In the genomic region with DNA sequence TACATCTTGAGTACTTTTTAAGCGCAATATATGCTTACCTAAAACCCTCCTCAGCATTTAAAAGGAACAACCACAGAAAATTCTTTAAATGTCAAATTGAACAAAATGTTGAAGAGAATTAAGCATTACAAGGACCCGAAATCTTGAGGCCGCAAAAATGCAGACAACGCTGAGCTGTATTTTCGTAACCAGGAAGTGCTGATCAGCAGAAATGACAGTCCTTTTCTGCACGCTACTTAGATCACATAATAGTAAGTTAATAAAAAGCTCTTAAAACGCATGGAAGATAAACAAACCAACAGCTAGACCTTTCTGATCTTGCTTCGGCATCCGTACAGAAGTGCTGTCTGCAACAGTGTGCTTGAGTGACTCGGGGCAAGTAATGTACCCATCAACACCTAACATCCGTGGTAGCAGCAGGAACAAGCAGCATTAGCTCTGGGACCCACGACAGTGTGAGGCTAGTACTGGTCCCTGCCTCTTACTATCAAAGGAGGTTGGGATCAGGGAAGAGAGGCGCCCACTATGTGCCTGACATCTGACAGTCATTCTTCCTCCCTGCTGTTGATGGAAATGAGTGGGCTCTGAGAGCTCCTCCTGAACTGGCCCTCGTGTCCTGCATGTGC, we compare ENCODE assay signal across 19 cellular contexts. TPM values are rescaled to one million over a fixed set of nuclear protein-coding genes. Genes with fewer than 3 reads are reported as not detected.
"Had no signal": no experiment of that assay in that cellular context is flagged by ENCODE, and none has a peak within 500 bp of the region (broad histone marks: within the 10 kb centered on the region; RNA-seq: fewer than 3 reads in every experiment).

No MANE protein-coding gene starts in this region.

- H3K36me3 ChIP-seq: Peyer's patch, SJCRH30 had no signal

- H3K4me2 ChIP-seq: PC-9 had no signal

- ATAC-seq: Right ventricle myocardium inferior had no signal

- H2AFZ ChIP-seq: PC-9 had no signal

- H3K9me3 Mint-ChIP-seq: IgD-negative memory B cell had no signal

- DNase-seq: KBM-7, NCI-H1092 treated with DMSO at 0.1 percent for 48 hours, NCI-H1436, NCI-H187, NCI-H2029, NCI-H2081 treated with DMSO at 0.1 percent for 48 hours, NCI-H2171, NCI-H226, NCI-H446, NCI-H510A, NCI-H524 treated with DMSO at 0.1 percent for 48 hours, NCI-H69, NCI-H774, PC-9, Peyer's patch, SHP77 treated with DMSO at 0.1 percent for 48 hours, SJCRH30 had no signal

- H3K36me3 Mint-ChIP-seq: IgD-negative memory B cell had no signal

- H3K27me3 ChIP-seq: Peyer's patch, SJCRH30 had no signal

- H3K4me1 Mint-ChIP-seq: IgD-negative memory B cell had no signal

- H3K27ac ChIP-seq: PC-9, SJCRH30 had no signal

- H3K4me3 Mint-ChIP-seq: IgD-negative memory B cell had no signal

- H3K4me3 ChIP-seq: PC-9, Peyer's patch, SJCRH30 had no signal

- H3K9me3 ChIP-seq: Peyer's patch, SJCRH30 had no signal

- H3K27ac Mint-ChIP-seq: IgD-negative memory B cell had no signal

RNA-seq across cellular contexts. Expression of a gene that starts 1.8 kb away (rescaled TPM):
- polyA plus RNA-seq: IgD-negative memory B cell had no signal
